ENCODE assay signal across 8 cellular contexts in genomic region chr2:86195055-86195807, GRCh38. TPM values are rescaled to one million over a fixed set of nuclear protein-coding genes. Genes with fewer than 3 reads are reported as not detected.
DNase-seq lines count a peak whose midpoint lies in the region; FAIRE-seq and TF ChIP-seq lines count a peak whose summit lies in the region.

IMMT (minus strand) TSS chr2:86195462; CDS start chr2:86195382, 80 bp downstream.

- DNase-seq in EL (peak; percentile 96), H54 (ENCODE audit: insufficient read length, low spot score) (peak; percentile 89), SHP77 (lab: John Stamatoyannopoulos, UW) (peak; percentile 95 to 96), fibroblast of the conjunctiva (ENCODE audit: low read depth) (peak; percentile 98), stomach (peak; percentile 96)
- DNase-seq in activated effector memory CD4-positive, alpha-beta T cell treated with anti-CD3 and anti-CD28 coated beads, Interleukin-2, amount 50 U/mL, for 16 hours, result peak; percentile 98

- peaks cover 43% of the 10 kb centered on the region for H3K4me1 ChIP-seq in Loucy (ENCODE audit: insufficient read depth, low read length, poor library complexity, severe bottlenecking)
- H3K4me1 ChIP-seq in stomach, result peaks cover 18 to 70% (median 56%) of the 10 kb centered on the region in 4 donors

- FAIRE-seq in H54 (lab: Jason Lieb, UNC), result peak; percentile 23

- peak; percentile 6 for TF ChIP-seq RAD21 in neural cell (conservative IDR thresholded peaks at IDR 0.05)

- TF ChIP-seq POLR2A in H54 (IDR thresholded peaks at IDR 0.05; ENCODE audit: low read depth, low read length), result peak; percentile 88
- TF ChIP-seq POLR2A in stomach (IDR thresholded peaks at IDR 0.05), result peak in 2 of 4 donors; percentile 4 to 79

- peaks cover 3% of the 10 kb centered on the region; the same call in 1 of the 2 replicates for H3F3A ChIP-seq in Loucy (ENCODE audit: low read depth)
- H3F3A ChIP-seq in neural cell (ENCODE audit: insufficient read depth, low read length, poor library complexity, severe bottlenecking), result peaks cover 3% of the 10 kb centered on the region

- H3K36me3 ChIP-seq in Loucy (ENCODE audit: insufficient read depth, low read length), result peaks cover 3% of the 10 kb centered on the region; the same call in 1 of the 2 replicates
- no peaks in the 10 kb centered on the region for H3K36me3 ChIP-seq in neural cell (ENCODE audit: insufficient read depth, low read length)
- H3K36me3 ChIP-seq in stomach, result peaks cover 0 to 6% (median 0%) of the 10 kb centered on the region in 4 donors

- no peaks in the 10 kb centered on the region for H3K9me3 ChIP-seq in Loucy (ENCODE audit: insufficient read depth, low read depth, low read length)
- H3K9me3 ChIP-seq in neural cell (ENCODE audit: low read length), result no peaks in the 10 kb centered on the region
- no peaks in the 10 kb centered on the region for H3K9me3 ChIP-seq in stomach

- H3K27ac ChIP-seq in neural cell (ENCODE audit: low read length) (peak within 1 kb of the TSS; percentile 94), stomach (peak within 1 kb of the TSS; percentile 98 to 100 (median 100))

- peak within 1 kb of the TSS; percentile 99 for H3K4me2 ChIP-seq in Loucy (ENCODE audit: low read depth, low read length, poor library complexity, severe bottlenecking)
- H3K4me2 ChIP-seq in neural cell (ENCODE audit: low read length), result peak within 1 kb of the TSS; percentile 96

- intact Hi-C loops in stomach (cut with DNase I; ENCODE audit: low total_unique reads), result no loop called here

- no peak for TF ChIP-seq CTCF in Loucy (conservative IDR thresholded peaks at IDR 0.05; ENCODE audit: low read length)
- no peak for TF ChIP-seq CTCF in neural cell (IDR thresholded peaks at IDR 0.05; ENCODE audit: poor library complexity, severe bottlenecking)
- peak in 1 of 7 experiments; percentile 6 for TF ChIP-seq CTCF in stomach (IDR thresholded peaks at IDR 0.05)

- peak; percentile 64 for TF ChIP-seq EP300 in neural cell (conservative IDR thresholded peaks at IDR 0.05; ENCODE audit: poor library complexity, severe bottlenecking)
- TF ChIP-seq EP300 in stomach (IDR thresholded peaks at IDR 0.05), result no peak

- peaks cover 41% of the 10 kb centered on the region for H4K20me1 ChIP-seq in Loucy (ENCODE audit: insufficient read depth, low read length, poor library complexity, severe bottlenecking)
- H4K20me1 ChIP-seq in neural cell (ENCODE audit: insufficient read depth), result peaks cover 9% of the 10 kb centered on the region

- H3K27me3 ChIP-seq in Loucy (ENCODE audit: insufficient read depth, low read length, poor library complexity, severe bottlenecking) (no peaks in the 10 kb centered on the region), neural cell (ENCODE audit: insufficient read depth, low read depth, low read length) (no peaks in the 10 kb centered on the region), stomach (no peaks in the 10 kb centered on the region)

- peak within 1 kb of the TSS; percentile 88 for H3K4me3 ChIP-seq in Loucy (ENCODE audit: low read length, poor library complexity, severe bottlenecking)
- peak within 1 kb of the TSS; percentile 90 for H3K4me3 ChIP-seq in neural cell (ENCODE audit: low read length)
- H3K4me3 ChIP-seq in stomach, result peak within 1 kb of the TSS; percentile 69 to 95 (median 87)

- no peaks in the 10 kb centered on the region for H3K9me2 ChIP-seq in Loucy (replicated peaks; ENCODE audit: low read depth, low read length)
- H3K9me2 ChIP-seq in neural cell (ENCODE audit: insufficient read depth, low read length), result no peaks in the 10 kb centered on the region

- H2AFZ ChIP-seq in Loucy (ENCODE audit: low read length) (peak within 1 kb of the TSS; percentile 95), neural cell (ENCODE audit: low read depth, low read length) (peak within 1 kb of the TSS; percentile 92)

- H3K9ac ChIP-seq in Loucy (ENCODE audit: low read depth, low read length, poor library complexity, severe bottlenecking) (peak within 1 kb of the TSS; percentile 97), neural cell (ENCODE audit: low read length) (peak within 1 kb of the TSS; percentile 98)

- H3K79me2 ChIP-seq in Loucy (ENCODE audit: insufficient read depth, low read length) (peaks cover 61% of the 10 kb centered on the region), neural cell (replicated peaks; ENCODE audit: insufficient read depth, low read length) (peaks cover 40% of the 10 kb centered on the region)

- 0 to 1% (median 0%) methylated on average over 26 to 74 of the region's 74 CpGs for WGBS in stomach, 5 donors

TF ChIP-seq in neural cell, 6 proteins besides CTCF, POLR2A, EP300 and RAD21:
- TF ChIP-seq EZH2 (IDR thresholded peaks at IDR 0.05; ENCODE audit: borderline replicate concordance, insufficient read depth, low read length, poor library complexity, severe bottlenecking), result no peak
- peak; percentile 95 for TF ChIP-seq MXI1 (conservative IDR thresholded peaks at IDR 0.05; ENCODE audit: poor library complexity, severe bottlenecking)
- TF ChIP-seq POLR2AphosphoS5 (IDR thresholded peaks at IDR 0.05), result peak; percentile 96
- no peak for TF ChIP-seq SMC3 (conservative IDR thresholded peaks at IDR 0.05; ENCODE audit: poor library complexity)
- TF ChIP-seq REST (IDR thresholded peaks at IDR 0.05; ENCODE audit: borderline replicate concordance), result peak; percentile 83
- peak; percentile 79 for TF ChIP-seq TAF1 (IDR thresholded peaks at IDR 0.05; ENCODE audit: low read depth)
TF ChIP-seq in neural cell: peak in this region for 4.

RNA-seq across cellular contexts. Expression of gene IMMT, which starts in this region (rescaled TPM):
- 44.9 and 45.9 TPM in 2 replicates for polyA plus RNA-seq in neural cell
- 81.6 and 85.9 TPM in 2 replicates for polyA minus RNA-seq in neural cell
- total RNA-seq in stomach, result 10 to 100 TPM; 30.1 to 94.5 (median 49.6) TPM
- 10 to 100 TPM; 37.3 to 45.1 (median 37.5) TPM for polyA plus RNA-seq in stomach

Comparison
In these comparisons a context has a peak if more than half of its experiments do, and no peak if none do; other contexts are left out.
1. Peak in every context shown above with its lines: DNase-seq, H3K4me3 ChIP-seq and H3K27ac ChIP-seq.